In the genomic region with DNA sequence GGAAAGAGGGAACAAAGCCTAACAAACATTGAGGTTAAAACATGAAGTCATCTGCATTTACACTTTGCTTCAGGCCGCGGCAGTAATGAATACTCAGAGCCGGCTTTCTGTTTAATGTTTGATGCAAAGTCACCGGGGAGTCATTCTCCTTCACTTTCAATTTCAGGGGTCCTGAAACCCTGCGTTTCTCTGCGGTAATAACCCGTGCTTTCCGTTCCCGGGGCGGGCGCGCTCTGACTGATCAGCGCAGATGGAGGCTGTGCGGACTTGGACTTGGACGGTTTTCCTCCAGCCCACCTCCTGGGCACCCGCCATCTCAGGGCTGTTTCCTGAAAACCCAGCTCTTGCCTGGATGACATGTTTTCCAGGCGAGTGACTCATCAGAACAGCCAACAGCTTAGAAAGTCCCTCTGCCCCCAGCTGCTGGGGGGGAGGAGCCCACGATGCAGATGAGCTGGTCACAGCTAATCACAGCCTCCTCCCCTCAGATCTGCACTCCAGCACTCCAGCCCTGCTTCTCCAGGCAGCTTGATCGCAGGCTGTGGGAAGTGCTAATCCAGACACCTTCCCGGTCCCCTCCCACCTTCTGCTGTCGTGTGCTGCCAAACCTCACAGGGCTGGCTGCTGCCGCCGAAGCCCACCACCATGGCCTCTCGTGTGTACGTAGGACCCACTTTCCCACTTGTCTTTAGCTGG, we compare ENCODE assay signal across 1 cellular context.
TF ChIP-seq lines count a peak whose summit lies in the region.

No MANE protein-coding gene starts in this region.

TF ChIP-seq in K562, 482 proteins besides CTCF, POLR2A, EP300 and RAD21 (continued from another document and continues in another):
- TF ChIP-seq, protein P1, sequence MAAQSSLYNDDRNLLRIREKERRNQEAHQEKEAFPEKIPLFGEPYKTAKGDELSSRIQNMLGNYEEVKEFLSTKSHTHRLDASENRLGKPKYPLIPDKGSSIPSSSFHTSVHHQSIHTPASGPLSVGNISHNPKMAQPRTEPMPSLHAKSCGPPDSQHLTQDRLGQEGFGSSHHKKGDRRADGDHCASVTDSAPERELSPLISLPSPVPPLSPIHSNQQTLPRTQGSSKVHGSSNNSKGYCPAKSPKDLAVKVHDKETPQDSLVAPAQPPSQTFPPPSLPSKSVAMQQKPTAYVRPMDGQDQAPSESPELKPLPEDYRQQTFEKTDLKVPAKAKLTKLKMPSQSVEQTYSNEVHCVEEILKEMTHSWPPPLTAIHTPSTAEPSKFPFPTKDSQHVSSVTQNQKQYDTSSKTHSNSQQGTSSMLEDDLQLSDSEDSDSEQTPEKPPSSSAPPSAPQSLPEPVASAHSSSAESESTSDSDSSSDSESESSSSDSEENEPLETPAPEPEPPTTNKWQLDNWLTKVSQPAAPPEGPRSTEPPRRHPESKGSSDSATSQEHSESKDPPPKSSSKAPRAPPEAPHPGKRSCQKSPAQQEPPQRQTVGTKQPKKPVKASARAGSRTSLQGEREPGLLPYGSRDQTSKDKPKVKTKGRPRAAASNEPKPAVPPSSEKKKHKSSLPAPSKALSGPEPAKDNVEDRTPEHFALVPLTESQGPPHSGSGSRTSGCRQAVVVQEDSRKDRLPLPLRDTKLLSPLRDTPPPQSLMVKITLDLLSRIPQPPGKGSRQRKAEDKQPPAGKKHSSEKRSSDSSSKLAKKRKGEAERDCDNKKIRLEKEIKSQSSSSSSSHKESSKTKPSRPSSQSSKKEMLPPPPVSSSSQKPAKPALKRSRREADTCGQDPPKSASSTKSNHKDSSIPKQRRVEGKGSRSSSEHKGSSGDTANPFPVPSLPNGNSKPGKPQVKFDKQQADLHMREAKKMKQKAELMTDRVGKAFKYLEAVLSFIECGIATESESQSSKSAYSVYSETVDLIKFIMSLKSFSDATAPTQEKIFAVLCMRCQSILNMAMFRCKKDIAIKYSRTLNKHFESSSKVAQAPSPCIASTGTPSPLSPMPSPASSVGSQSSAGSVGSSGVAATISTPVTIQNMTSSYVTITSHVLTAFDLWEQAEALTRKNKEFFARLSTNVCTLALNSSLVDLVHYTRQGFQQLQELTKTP (IDR thresholded peaks at IDR 0.05; ENCODE audit: low read depth in 1 of 2, partially characterized antibody in 2 of 2): peak in 1 of 2 experiments; percentile 80
- no peak for TF ChIP-seq SAFB2 (IDR thresholded peaks at IDR 0.05; ENCODE audit: borderline replicate concordance, low read depth, low read length, severe bottlenecking)
- no peak for TF ChIP-seq EGR1 (conservative IDR thresholded peaks at IDR 0.05)
- TF ChIP-seq ZNF324 (CRISPR knock-in tag; IDR thresholded peaks at IDR 0.05): no peak
- TF ChIP-seq ZBTB7A (IDR thresholded peaks at IDR 0.05; ENCODE audit: borderline replicate concordance, control insufficient read depth, low read depth, low read length): peak; percentile 74; the same call in 1 of the 2 replicates
- no peak for TF ChIP-seq RHOXF2B (CRISPR knock-in tag; conservative IDR thresholded peaks at IDR 0.05)
- no peak for TF ChIP-seq STAG1 (CRISPR knock-in tag; IDR thresholded peaks at IDR 0.05; ENCODE audit: borderline replicate concordance)
- no peak for TF ChIP-seq FOXA3 (CRISPR knock-in tag; conservative IDR thresholded peaks at IDR 0.05 in 1 of 2, IDR thresholded peaks at IDR 0.05 in 1 of 2)
- TF ChIP-seq SETDB1 (IDR thresholded peaks at IDR 0.05; ENCODE audit: low read length): no peak
- TF ChIP-seq FOSL1 (tag; conservative IDR thresholded peaks at IDR 0.05): peak; percentile 97
- peak; percentile 70 for TF ChIP-seq MAFK (IDR thresholded peaks at IDR 0.05; ENCODE audit: low read length)
- TF ChIP-seq NFE2 (IDR thresholded peaks at IDR 0.05; ENCODE audit: low read depth): peak; percentile 94
- no peak for TF ChIP-seq MXI1 (IDR thresholded peaks at IDR 0.05; ENCODE audit: low read depth, low read length)
- TF ChIP-seq, protein P2, sequence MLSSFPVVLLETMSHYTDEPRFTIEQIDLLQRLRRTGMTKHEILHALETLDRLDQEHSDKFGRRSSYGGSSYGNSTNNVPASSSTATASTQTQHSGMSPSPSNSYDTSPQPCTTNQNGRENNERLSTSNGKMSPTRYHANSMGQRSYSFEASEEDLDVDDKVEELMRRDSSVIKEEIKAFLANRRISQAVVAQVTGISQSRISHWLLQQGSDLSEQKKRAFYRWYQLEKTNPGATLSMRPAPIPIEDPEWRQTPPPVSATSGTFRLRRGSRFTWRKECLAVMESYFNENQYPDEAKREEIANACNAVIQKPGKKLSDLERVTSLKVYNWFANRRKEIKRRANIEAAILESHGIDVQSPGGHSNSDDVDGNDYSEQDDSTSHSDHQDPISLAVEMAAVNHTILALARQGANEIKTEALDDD (IDR thresholded peaks at IDR 0.05): no peak
- peak in 1 of 2 experiments; percentile 42; a peak in 2 of 4 replicates for TF ChIP-seq SRF (CRISPR knock-in tag; IDR thresholded peaks at IDR 0.05)
- TF ChIP-seq, protein P3, sequence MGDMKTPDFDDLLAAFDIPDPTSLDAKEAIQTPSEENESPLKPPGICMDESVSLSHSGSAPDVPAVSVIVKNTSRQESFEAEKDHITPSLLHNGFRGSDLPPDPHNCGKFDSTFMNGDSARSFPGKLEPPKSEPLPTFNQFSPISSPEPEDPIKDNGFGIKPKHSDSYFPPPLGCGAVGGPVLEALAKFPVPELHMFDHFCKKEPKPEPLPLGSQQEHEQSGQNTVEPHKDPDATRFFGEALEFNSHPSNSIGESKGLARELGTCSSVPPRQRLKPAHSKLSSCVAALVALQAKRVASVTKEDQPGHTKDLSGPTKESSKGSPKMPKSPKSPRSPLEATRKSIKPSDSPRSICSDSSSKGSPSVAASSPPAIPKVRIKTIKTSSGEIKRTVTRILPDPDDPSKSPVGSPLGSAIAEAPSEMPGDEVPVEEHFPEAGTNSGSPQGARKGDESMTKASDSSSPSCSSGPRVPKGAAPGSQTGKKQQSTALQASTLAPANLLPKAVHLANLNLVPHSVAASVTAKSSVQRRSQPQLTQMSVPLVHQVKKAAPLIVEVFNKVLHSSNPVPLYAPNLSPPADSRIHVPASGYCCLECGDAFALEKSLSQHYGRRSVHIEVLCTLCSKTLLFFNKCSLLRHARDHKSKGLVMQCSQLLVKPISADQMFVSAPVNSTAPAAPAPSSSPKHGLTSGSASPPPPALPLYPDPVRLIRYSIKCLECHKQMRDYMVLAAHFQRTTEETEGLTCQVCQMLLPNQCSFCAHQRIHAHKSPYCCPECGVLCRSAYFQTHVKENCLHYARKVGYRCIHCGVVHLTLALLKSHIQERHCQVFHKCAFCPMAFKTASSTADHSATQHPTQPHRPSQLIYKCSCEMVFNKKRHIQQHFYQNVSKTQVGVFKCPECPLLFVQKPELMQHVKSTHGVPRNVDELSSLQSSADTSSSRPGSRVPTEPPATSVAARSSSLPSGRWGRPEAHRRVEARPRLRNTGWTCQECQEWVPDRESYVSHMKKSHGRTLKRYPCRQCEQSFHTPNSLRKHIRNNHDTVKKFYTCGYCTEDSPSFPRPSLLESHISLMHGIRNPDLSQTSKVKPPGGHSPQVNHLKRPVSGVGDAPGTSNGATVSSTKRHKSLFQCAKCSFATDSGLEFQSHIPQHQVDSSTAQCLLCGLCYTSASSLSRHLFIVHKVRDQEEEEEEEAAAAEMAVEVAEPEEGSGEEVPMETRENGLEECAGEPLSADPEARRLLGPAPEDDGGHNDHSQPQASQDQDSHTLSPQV (IDR thresholded peaks at IDR 0.05): peak; percentile 68; the same call in 1 of the 2 replicates
- no peak for TF ChIP-seq CBX5 (IDR thresholded peaks at IDR 0.05; ENCODE audit: borderline replicate concordance, low read depth)
- TF ChIP-seq POLR2H (tag; IDR thresholded peaks at IDR 0.05; ENCODE audit: low read depth): peak; percentile 81
- peak; percentile 60; the same call in 1 of the 2 replicates for TF ChIP-seq TEAD4 (IDR thresholded peaks at IDR 0.05; ENCODE audit: low read length)
- no peak for TF ChIP-seq TEAD4 (CRISPR knock-in tag; IDR thresholded peaks at IDR 0.05; ENCODE audit: borderline replicate concordance)
- peak; percentile 72; the same call in 1 of the 2 replicates for TF ChIP-seq HDAC2 (IDR thresholded peaks at IDR 0.05)
- TF ChIP-seq FOXJ2 (tag; IDR thresholded peaks at IDR 0.05): peak; percentile 28; the same call in 1 of the 2 replicates
- TF ChIP-seq, protein P4, sequence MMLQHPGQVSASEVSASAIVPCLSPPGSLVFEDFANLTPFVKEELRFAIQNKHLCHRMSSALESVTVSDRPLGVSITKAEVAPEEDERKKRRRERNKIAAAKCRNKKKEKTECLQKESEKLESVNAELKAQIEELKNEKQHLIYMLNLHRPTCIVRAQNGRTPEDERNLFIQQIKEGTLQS (IDR thresholded peaks at IDR 0.05): peak; percentile 98
- TF ChIP-seq, protein P4 (CRISPR knock-in tag; conservative IDR thresholded peaks at IDR 0.05): peak; percentile 77; the same call in 1 of the 2 replicates
- TF ChIP-seq ZNF589 (CRISPR knock-in tag; IDR thresholded peaks at IDR 0.05; ENCODE audit: low read depth): peak; percentile 65; the same call in 1 of the 2 replicates
- TF ChIP-seq, protein P5, sequence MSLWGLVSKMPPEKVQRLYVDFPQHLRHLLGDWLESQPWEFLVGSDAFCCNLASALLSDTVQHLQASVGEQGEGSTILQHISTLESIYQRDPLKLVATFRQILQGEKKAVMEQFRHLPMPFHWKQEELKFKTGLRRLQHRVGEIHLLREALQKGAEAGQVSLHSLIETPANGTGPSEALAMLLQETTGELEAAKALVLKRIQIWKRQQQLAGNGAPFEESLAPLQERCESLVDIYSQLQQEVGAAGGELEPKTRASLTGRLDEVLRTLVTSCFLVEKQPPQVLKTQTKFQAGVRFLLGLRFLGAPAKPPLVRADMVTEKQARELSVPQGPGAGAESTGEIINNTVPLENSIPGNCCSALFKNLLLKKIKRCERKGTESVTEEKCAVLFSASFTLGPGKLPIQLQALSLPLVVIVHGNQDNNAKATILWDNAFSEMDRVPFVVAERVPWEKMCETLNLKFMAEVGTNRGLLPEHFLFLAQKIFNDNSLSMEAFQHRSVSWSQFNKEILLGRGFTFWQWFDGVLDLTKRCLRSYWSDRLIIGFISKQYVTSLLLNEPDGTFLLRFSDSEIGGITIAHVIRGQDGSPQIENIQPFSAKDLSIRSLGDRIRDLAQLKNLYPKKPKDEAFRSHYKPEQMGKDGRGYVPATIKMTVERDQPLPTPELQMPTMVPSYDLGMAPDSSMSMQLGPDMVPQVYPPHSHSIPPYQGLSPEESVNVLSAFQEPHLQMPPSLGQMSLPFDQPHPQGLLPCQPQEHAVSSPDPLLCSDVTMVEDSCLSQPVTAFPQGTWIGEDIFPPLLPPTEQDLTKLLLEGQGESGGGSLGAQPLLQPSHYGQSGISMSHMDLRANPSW (CRISPR knock-in tag; IDR thresholded peaks at IDR 0.05): no peak
- TF ChIP-seq, protein P6, sequence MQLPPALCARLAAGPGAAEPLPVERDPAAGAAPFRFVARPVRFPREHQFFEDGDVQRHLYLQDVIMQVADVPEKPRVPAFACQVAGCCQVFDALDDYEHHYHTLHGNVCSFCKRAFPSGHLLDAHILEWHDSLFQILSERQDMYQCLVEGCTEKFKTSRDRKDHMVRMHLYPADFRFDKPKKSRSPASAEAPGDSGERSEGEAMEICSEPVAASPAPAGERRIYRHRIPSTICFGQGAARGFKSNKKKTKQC (CRISPR knock-in tag; IDR thresholded peaks at IDR 0.05): peak; percentile 75; the same call in 1 of the 2 replicates
- peak; percentile 57 for TF ChIP-seq ZFX (CRISPR knock-in tag; IDR thresholded peaks at IDR 0.05)
- TF ChIP-seq, protein P7, sequence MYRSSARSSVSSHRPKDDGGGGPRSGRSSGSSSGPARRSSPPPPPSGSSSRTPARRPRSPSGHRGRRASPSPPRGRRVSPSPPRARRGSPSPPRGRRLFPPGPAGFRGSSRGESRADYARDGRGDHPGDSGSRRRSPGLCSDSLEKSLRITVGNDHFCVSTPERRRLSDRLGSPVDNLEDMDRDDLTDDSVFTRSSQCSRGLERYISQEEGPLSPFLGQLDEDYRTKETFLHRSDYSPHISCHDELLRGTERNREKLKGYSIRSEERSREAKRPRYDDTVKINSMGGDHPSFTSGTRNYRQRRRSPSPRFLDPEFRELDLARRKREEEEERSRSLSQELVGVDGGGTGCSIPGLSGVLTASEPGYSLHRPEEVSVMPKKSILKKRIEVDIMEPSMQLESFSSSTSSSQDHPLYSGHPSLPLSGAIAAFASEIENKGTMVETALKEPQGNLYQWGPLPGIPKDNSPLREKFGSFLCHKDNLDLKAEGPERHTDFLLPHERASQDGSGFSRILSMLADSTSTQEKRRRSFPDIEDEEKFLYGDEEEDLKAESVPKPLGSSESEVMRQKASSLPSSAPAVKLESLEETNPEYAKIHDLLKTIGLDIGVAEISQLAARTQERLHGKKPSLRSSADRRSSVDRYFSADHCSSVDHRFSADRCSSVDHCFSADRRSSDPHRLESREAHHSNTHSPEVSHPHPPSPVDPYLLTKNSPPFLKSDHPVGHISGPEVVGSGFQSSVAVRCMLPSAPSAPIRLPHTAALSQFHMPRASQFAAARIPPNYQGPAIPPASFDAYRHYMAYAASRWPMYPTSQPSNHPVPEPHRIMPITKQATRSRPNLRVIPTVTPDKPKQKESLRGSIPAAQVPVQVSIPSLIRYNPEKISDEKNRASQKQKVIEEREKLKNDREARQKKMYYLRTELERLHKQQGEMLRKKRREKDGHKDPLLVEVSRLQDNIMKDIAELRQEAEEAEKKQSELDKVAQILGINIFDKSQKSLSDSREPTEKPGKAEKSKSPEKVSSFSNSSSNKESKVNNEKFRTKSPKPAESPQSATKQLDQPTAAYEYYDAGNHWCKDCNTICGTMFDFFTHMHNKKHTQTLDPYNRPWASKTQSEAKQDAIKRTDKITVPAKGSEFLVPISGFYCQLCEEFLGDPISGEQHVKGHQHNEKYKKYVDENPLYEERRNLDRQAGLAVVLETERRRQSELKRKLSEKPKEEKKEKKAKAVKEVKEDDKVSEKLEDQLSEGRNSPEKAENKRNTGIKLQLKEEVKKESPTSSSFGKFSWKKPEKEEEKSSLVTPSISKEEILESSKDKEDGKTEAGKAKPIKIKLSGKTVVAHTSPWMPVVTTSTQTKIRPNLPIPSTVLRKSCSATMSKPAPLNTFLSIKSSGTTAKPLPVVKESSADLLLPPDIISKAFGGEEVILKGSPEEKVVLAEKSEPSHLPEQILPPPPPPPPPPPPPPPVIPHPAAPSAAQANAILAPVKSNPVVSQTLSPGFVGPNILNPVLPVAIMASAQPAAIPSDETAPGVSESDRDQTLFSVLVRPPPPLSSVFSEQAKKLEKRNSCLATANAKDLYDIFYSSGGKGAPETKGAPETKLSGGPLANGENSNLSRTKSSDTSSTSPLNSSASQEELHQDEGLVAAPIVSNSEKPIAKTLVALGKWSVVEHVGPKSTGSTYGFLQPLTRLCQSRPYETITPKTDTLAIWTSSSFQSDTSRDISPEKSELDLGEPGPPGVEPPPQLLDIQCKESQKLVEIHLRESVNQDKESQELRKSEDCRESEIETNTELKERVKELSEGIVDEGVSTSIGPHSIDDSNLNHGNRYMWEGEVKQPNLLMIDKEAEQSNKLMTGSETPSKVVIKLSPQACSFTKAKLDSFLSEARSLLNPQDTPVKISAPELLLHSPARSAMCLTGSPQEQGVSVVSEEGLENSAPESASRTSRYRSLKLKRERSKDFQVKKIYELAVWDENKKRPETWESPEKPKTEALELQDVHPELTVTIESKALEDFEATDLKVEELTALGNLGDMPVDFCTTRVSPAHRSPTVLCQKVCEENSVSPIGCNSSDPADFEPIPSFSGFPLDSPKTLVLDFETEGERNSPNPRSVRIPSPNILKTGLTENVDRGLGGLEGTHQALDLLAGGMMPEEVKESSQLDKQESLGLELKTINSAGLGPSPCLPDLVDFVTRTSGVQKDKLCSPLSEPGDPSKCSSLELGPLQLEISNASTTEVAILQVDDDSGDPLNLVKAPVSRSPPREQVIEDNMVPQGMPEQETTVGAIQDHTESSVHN (IDR thresholded peaks at IDR 0.05; ENCODE audit: borderline replicate concordance in 1 of 2, low read depth in 1 of 2): peak in 1 of 2 experiments; percentile 89; a peak in 2 of 4 replicates
- TF ChIP-seq MEIS2 (IDR thresholded peaks at IDR 0.05; ENCODE audit: partially characterized antibody): peak; percentile 40
- TF ChIP-seq NRF1 (conservative IDR thresholded peaks at IDR 0.05 in 1 of 2, IDR thresholded peaks at IDR 0.05 in 1 of 2): peak; percentile 51 to 67
